27 cellular contexts compared by ENCODE assay signal in genomic region chr1:14594045-14594444, GRCh38.
"Had no signal": no experiment of that assay in that cellular context is flagged by ENCODE, and none has a peak within 500 bp of the region (broad histone marks: within the 10 kb centered on the region; RNA-seq: fewer than 3 reads in every experiment).

No MANE protein-coding gene starts in this region.

- DNase-seq: activated CD4-positive, alpha-beta memory T cell treated with anti-CD3 and anti-CD28 coated beads, Interleukin-2, amount 10 ng/mL, durations not matched to agents 7 days and 5 days; activated CD4-positive, alpha-beta T cell treated with anti-CD3 and anti-CD28 coated beads for 1 hour; activated CD4-positive, alpha-beta T cell treated with anti-CD3 and anti-CD28 coated beads for 4 hours; activated CD4-positive, alpha-beta T cell treated with anti-CD3 and anti-CD28 coated beads, Interleukin-2, amount 10 ng/mL, durations not matched to agents 7 days and 5 days; activated CD4-positive, alpha-beta T cell treated with anti-CD3 and anti-CD28 coated beads, Interleukin-2, amount 50 U/mL, for 4 hours; activated CD4-positive, CD25-positive, alpha-beta regulatory T cell; activated CD8-positive, alpha-beta memory T cell treated with anti-CD3 and anti-CD28 coated beads, Interleukin-2, amount 50 U/mL, for 48 hours; activated gamma-delta T cell; activated naive CD4-positive, alpha-beta T cell; activated naive CD4-positive, alpha-beta T cell treated with anti-CD3 and anti-CD28 coated beads, Interleukin-2, amount 10 ng/mL, durations not matched to agents 7 days and 5 days; activated naive CD8-positive, alpha-beta T cell treated with anti-CD3 and anti-CD28 coated beads, Interleukin-2, amount 10 ng/mL, durations not matched to agents 7 days and 5 days; activated T-cell treated with anti-CD3 and anti-CD28 coated beads for 4 hours; activated T-cell treated with anti-CD3 and anti-CD28 coated beads, Interleukin-2, amount 50 U/mL, for 24 hours; activated T-cell treated with anti-CD3 and anti-CD28 coated beads, Interleukin-2, amount 50 U/mL, for 72 hours; central memory CD4-positive, alpha-beta T cell; cerebellar nuclear complex; colonic mucosa; effector CD8-positive, alpha-beta T cell; esophagus squamous epithelium; foreskin melanocyte; T-helper 2 cell had no signal

- H3K27me3 ChIP-seq: cardiac muscle cell had no signal

- ATAC-seq: activated naive CD4-positive, alpha-beta T cell treated with anti-CD3 and anti-CD28 coated beads, Interleukin-2, amount 50 U/mL, for 72 hours; activated T-cell treated with anti-CD3 and anti-CD28 coated beads, Interleukin-2, amount 50 U/mL, for 72 hours; gastroesophageal sphincter had no signal

- H3K27ac ChIP-seq: ascending aorta, breast epithelium, cardiac muscle cell, colonic mucosa, epithelial cell of prostate, esophagus squamous epithelium, gastroesophageal sphincter had no signal

- H3K4me3 ChIP-seq: ascending aorta, breast epithelium, cardiac muscle cell, colonic mucosa, esophagus squamous epithelium, gastroesophageal sphincter had no signal

- H3K9me3 ChIP-seq: ascending aorta, breast epithelium, colonic mucosa, esophagus squamous epithelium, gastroesophageal sphincter had no signal

- H3K4me1 ChIP-seq: breast epithelium, colonic mucosa had no signal

- H3K36me3 ChIP-seq: ascending aorta, breast epithelium, cardiac muscle cell, colonic mucosa, esophagus squamous epithelium, gastroesophageal sphincter had no signal
